ENCODE assay signal across 9 cellular contexts in the genomic region with DNA sequence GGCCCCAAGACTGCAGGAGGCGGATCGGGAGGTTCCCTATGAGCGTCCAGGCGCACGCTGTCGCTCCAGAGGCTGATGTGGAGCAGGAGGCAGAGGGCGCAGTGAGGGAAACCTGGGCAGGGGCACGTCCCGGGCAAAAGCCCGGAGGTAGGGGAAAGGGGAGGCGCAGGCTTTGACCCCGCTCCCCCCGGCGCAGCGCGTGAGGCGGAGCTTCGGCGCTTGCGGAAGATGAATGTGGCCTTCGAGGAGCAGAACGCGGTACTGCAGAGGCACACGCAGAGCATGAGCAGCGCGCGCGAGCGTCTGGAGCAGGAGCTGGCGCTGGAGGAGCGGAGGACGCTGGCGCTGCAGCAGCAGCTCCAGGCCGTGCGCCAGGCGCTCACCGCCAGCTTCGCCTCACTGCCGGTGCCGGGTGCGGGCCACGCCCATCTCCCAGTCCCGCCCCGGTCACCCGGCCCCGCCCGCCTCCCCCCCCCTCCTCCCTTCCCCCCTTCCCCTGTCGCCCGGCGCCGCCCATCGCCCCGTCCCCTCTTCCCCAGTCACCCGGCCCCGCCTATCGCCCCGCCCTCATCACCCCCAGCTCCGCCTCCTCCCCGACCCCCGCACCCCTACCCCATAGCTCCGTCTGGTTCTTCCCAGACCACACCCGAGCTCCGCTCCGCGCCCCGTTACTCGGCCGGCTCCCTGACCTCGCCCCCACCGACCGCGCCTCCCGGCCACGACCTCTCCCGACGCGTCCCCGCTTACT. TPM values are rescaled to one million over a fixed set of nuclear protein-coding genes. Genes with fewer than 3 reads are reported as not detected.
DNase-seq lines count a peak whose midpoint lies in the region; ATAC-seq and TF ChIP-seq lines count a peak whose summit lies in the region.
"Had no signal": no experiment of that assay in that cellular context is flagged by ENCODE, and none has a peak within 500 bp of the region (broad histone marks: within the 10 kb centered on the region; RNA-seq: fewer than 3 reads in every experiment).

No MANE protein-coding gene starts in this region.

- DNase-seq in GM20000 (ENCODE audit: low spot score), result peak; percentile 44
- DNase-seq in sciatic nerve (ENCODE audit: low spot score), result peak; percentile 82
- no peak for DNase-seq in NCI-H1092 (lab: John Stamatoyannopoulos, UW)
- DNase-seq in T-helper 2 cell, result no peak
- DNase-seq in T-helper 9 cell, result no peak
- DNase-seq: activated CD4-positive, alpha-beta memory T cell treated with anti-CD3 and anti-CD28 coated beads for 36 hours had no signal

- TF ChIP-seq CTCF in GM20000 (IDR thresholded peaks at IDR 0.05; ENCODE audit: extremely low read depth, missing control alignments), result no peak

- H3K9me3 ChIP-seq in iPS-15b (ENCODE audit: control insufficient read depth, insufficient read depth, low read length), result no peaks in the 10 kb centered on the region

- no peak overlapping the region for H3K9ac ChIP-seq in iPS-15b (ENCODE audit: low read depth, low read length)

- H3K36me3 ChIP-seq in iPS-15b (ENCODE audit: control insufficient read depth, insufficient read depth, low read length), result peaks cover 3% of the 10 kb centered on the region

- intact Hi-C loops in sciatic nerve (cut with DNase I), result no loop called here

- no peaks in the 10 kb centered on the region for H3K27me3 ChIP-seq in iPS-15b (ENCODE audit: control insufficient read depth, insufficient read depth, low read length)

- ATAC-seq in sciatic nerve (peak; percentile 8), HG03432 (IDR thresholded peaks at IDR 0.05; ENCODE audit: unreplicated experiment) (no peak)

- H3K4me3 ChIP-seq in iPS-15b (ENCODE audit: low read depth, low read length), result peak overlapping the region; percentile 65

- H3K4me1 ChIP-seq in iPS-15b (ENCODE audit: control insufficient read depth, insufficient read depth, low read length), result no peaks in the 10 kb centered on the region

- H3K27ac ChIP-seq in cingulate gyrus (ENCODE audit: low read depth, low read length), result peak overlapping the region; percentile 55

RNA-seq across cellular contexts. Expression of a gene that starts 4.1 kb away (rescaled TPM):
- 72.9 TPM for total RNA-seq in sciatic nerve

RNA-seq across cellular contexts. Expression of a gene that starts 8.4 kb away (rescaled TPM):
- 2.4 TPM for total RNA-seq in sciatic nerve

RNA-seq across cellular contexts. Expression of a gene that starts 19.5 kb away (rescaled TPM):
- 52.5 TPM for total RNA-seq in sciatic nerve

RNA-seq across cellular contexts. Expression of a gene that starts 29.8 kb away (rescaled TPM):
- 11.2 TPM for total RNA-seq in sciatic nerve

RNA-seq across cellular contexts. Expression of a gene that starts 37.9 kb away (rescaled TPM):
- 4.9 TPM for total RNA-seq in sciatic nerve

Comparison
In these comparisons a context has a peak if more than half of its experiments do, and no peak if none do; other contexts are left out.
1. DNase-seq: peak in GM20000 (single experiment) and sciatic nerve (single experiment); none in NCI-H1092 (single experiment), T-helper 2 cell (0 of 5) and T-helper 9 cell (single experiment).